27 cellular contexts compared by ENCODE assay signal in the genomic region with DNA sequence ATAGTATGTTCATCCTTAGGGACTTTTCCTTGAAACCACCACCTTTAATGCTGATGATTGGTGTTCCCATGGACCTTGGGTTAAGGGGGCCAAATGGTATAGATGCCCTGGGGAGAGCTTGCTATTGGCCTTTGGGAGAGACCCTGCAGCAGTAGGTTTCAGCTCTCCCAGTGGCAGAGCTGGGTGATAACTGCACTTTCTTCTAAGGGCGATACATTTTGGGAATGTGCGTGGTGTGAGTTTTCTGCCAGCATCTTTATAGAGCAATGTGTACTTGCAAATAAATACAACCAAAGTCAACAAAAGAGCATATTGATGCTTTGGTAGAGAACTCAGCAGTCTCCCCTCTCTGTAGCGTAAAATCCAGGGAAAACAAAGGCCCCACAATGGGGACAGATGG.
"Had no signal": no experiment of that assay in that cellular context is flagged by ENCODE, and none has a peak within 500 bp of the region (broad histone marks: within the 10 kb centered on the region; RNA-seq: fewer than 3 reads in every experiment).

No MANE protein-coding gene starts in this region.

- H3K27me3 Mint-ChIP-seq: activated CD4-positive, alpha-beta memory T cell treated with anti-CD3 and anti-CD28 coated beads for 36 hours; activated CD4-positive, alpha-beta T cell treated with anti-CD3 and anti-CD28 coated beads, Interleukin-2, amount 10 ng/mL, durations not matched to agents 24 days and 14 days; activated T-helper 17 cell treated with anti-CD3 and anti-CD28 coated beads, Interleukin-2, amount 50 U/mL, for 72 hours; naive B cell; stimulated activated memory B cell treated with anti-CD40 and anti-IgM and Interleukin-4, amounts not matched to agents 10 μg/mL and 1 μg/mL and 100 μg/mL, for 72 hours had no signal

- DNase-seq: activated CD4-positive, alpha-beta memory T cell treated with anti-CD3 and anti-CD28 coated beads for 36 hours; activated CD4-positive, alpha-beta T cell treated with anti-CD3 and anti-CD28 coated beads, Interleukin-2, amount 10 ng/mL, durations not matched to agents 24 days and 14 days; activated CD4-positive, CD25-positive, alpha-beta regulatory T cell treated with anti-CD3 and anti-CD28 coated beads, Interleukin-2, amount 50 U/mL, for 72 hours; activated gamma-delta T cell treated with Interleukin-2 at 50 U/mL for 16 hours; activated naive CD4-positive, alpha-beta T cell treated with anti-CD3 and anti-CD28 coated beads, Interleukin-2, amount 50 U/mL, for 16 hours; activated T-cell treated with anti-CD3 and anti-CD28 coated beads, Interleukin-2, amount 50 U/mL, for 4 hours; amniotic stem cell; brain microvascular endothelial cell; esophagus squamous epithelium; foreskin melanocyte; left colon; naive B cell; pancreas; retina; small intestine; stimulated activated CD4-positive, alpha-beta T cell treated with anti-CD3 and anti-CD28 coated beads, Interleukin-1b, Interleukin-23, amount 100 ng/mL, for 48 hours; stimulated activated CD4-positive, alpha-beta T cell treated with anti-CD3 and anti-CD28 coated beads, Interleukin-4, amount 100 ng/mL, for 4 hours; stimulated activated CD8-positive, alpha-beta memory T cell treated with anti-CD3 and anti-CD28 coated beads, Interleukin-4, amount 100 ng/mL, for 48 hours; stimulated activated naive CD8-positive, alpha-beta T cell treated with anti-CD3 and anti-CD28 coated beads, Interleukin-15, amount 100 ng/mL, for 72 hours; T-helper 2 cell had no signal

- H3K9me3 Mint-ChIP-seq: activated CD4-positive, alpha-beta memory T cell treated with anti-CD3 and anti-CD28 coated beads for 36 hours; activated CD4-positive, alpha-beta T cell treated with anti-CD3 and anti-CD28 coated beads, Interleukin-2, amount 10 ng/mL, durations not matched to agents 24 days and 14 days; activated T-helper 17 cell treated with anti-CD3 and anti-CD28 coated beads, Interleukin-2, amount 50 U/mL, for 72 hours; mesothelial cell of epicardium had no signal

- H3K36me3 ChIP-seq: brain microvascular endothelial cell, esophagus squamous epithelium, pancreas, prostate gland, suprapubic skin, tibial nerve had no signal

- H3K9me3 ChIP-seq: esophagus squamous epithelium, pancreas, prostate gland, suprapubic skin had no signal

- H3K36me3 Mint-ChIP-seq: activated CD4-positive, alpha-beta memory T cell treated with anti-CD3 and anti-CD28 coated beads for 36 hours; mesothelial cell of epicardium; naive B cell; stimulated activated memory B cell treated with anti-CD40 and anti-IgM and Interleukin-4, amounts not matched to agents 10 μg/mL and 1 μg/mL and 100 μg/mL, for 72 hours had no signal

- H3K27ac ChIP-seq: brain microvascular endothelial cell, esophagus squamous epithelium, pancreas, prostate gland, suprapubic skin, tibial nerve had no signal

- H3K27ac Mint-ChIP-seq: activated CD4-positive, alpha-beta memory T cell treated with anti-CD3 and anti-CD28 coated beads for 36 hours; activated CD4-positive, alpha-beta T cell treated with anti-CD3 and anti-CD28 coated beads, Interleukin-2, amount 10 ng/mL, durations not matched to agents 24 days and 14 days; activated T-helper 17 cell treated with anti-CD3 and anti-CD28 coated beads, Interleukin-2, amount 50 U/mL, for 72 hours; mesothelial cell of epicardium; naive B cell; stimulated activated memory B cell treated with anti-CD40 and anti-IgM and Interleukin-4, amounts not matched to agents 10 μg/mL and 1 μg/mL and 100 μg/mL, for 72 hours; stimulated activated naive CD8-positive, alpha-beta T cell treated with anti-CD3 and anti-CD28 coated beads, Interleukin-15, amount 100 ng/mL, for 72 hours had no signal

- H3K4me3 ChIP-seq: esophagus squamous epithelium, pancreas, prostate gland, suprapubic skin, tibial nerve had no signal

- H3K4me1 Mint-ChIP-seq: activated CD4-positive, alpha-beta T cell treated with anti-CD3 and anti-CD28 coated beads, Interleukin-2, amount 10 ng/mL, durations not matched to agents 24 days and 14 days; activated T-helper 17 cell treated with anti-CD3 and anti-CD28 coated beads, Interleukin-2, amount 50 U/mL, for 72 hours; mesothelial cell of epicardium; naive B cell; stimulated activated memory B cell treated with anti-CD40 and anti-IgM and Interleukin-4, amounts not matched to agents 10 μg/mL and 1 μg/mL and 100 μg/mL, for 72 hours; stimulated activated naive CD8-positive, alpha-beta T cell treated with anti-CD3 and anti-CD28 coated beads, Interleukin-15, amount 100 ng/mL, for 72 hours had no signal

- ATAC-seq: activated T-cell treated with anti-CD3 and anti-CD28 coated beads, Interleukin-2, amount 50 U/mL, for 4 hours; activated T-helper 17 cell treated with anti-CD3 and anti-CD28 coated beads, Interleukin-2, amount 50 U/mL, for 72 hours; left colon; pancreas; sciatic nerve; stimulated activated memory B cell treated with anti-CD40 and anti-IgM and Interleukin-4, amounts not matched to agents 10 μg/mL and 1 μg/mL and 100 μg/mL, for 72 hours; stimulated activated naive CD8-positive, alpha-beta T cell treated with anti-CD3 and anti-CD28 coated beads, Interleukin-15, amount 100 ng/mL, for 72 hours had no signal

- H3K4me1 ChIP-seq: esophagus squamous epithelium, pancreas, prostate gland, suprapubic skin, tibial nerve had no signal

- H3K4me3 Mint-ChIP-seq: activated CD4-positive, alpha-beta memory T cell treated with anti-CD3 and anti-CD28 coated beads for 36 hours; activated CD4-positive, alpha-beta T cell treated with anti-CD3 and anti-CD28 coated beads, Interleukin-2, amount 10 ng/mL, durations not matched to agents 24 days and 14 days; activated T-cell treated with anti-CD3 and anti-CD28 coated beads, Interleukin-2, amount 50 U/mL, for 4 hours; activated T-helper 17 cell treated with anti-CD3 and anti-CD28 coated beads, Interleukin-2, amount 50 U/mL, for 72 hours; mesothelial cell of epicardium; naive B cell; stimulated activated memory B cell treated with anti-CD40 and anti-IgM and Interleukin-4, amounts not matched to agents 10 μg/mL and 1 μg/mL and 100 μg/mL, for 72 hours; stimulated activated naive CD8-positive, alpha-beta T cell treated with anti-CD3 and anti-CD28 coated beads, Interleukin-15, amount 100 ng/mL, for 72 hours had no signal

- H3K27me3 ChIP-seq: brain microvascular endothelial cell, esophagus squamous epithelium, pancreas, suprapubic skin, tibial nerve had no signal
